In the genomic region with DNA sequence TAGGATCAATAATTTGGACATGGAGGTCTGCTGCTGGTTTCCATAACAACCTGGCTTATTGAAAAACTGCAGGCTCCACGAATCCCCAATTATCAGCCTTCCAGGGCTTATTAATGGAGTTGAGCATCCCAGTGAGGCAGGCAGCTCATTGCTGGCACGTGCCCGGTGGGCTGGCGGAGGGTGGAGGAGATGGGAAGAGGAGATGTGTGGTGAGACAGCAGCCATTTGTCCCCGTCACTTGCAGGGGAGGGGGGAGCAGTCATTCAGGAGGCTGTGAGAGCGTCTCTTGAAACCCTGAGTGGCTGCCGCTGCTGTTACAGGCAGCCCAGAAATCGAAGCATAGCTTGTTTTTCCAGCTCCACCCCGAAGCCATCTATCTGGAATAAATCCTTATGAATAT, we compare ENCODE assay signal across 18 cellular contexts.
DNase-seq lines count a peak whose midpoint lies in the region; TF ChIP-seq lines count a peak whose summit lies in the region.
"Had no signal": no experiment of that assay in that cellular context is flagged by ENCODE, and none has a peak within 500 bp of the region (broad histone marks: within the 10 kb centered on the region; RNA-seq: fewer than 3 reads in every experiment).

No MANE protein-coding gene starts in this region.

- no peak overlapping the region for H2BK12ac ChIP-seq in neuronal stem cell (ENCODE audit: low read length)

- no peaks in the 10 kb centered on the region for H4K20me1 ChIP-seq in KMS-11 (ENCODE audit: insufficient read depth)

- H3K79me1 ChIP-seq in neuronal stem cell (ENCODE audit: low read depth, low read length) = no peaks in the 10 kb centered on the region

- H3K18ac ChIP-seq in neuronal stem cell (ENCODE audit: low read length) = peak overlapping the region; percentile 4

- DNase-seq in NCI-H510A treated with DMSO at 0.1 percent for 48 hours (lab: John Stamatoyannopoulos, UW) (peak; percentile 44), cerebellum (ENCODE audit: low spot score) (peak; percentile 28), neuronal stem cell (ENCODE audit: low spot score) (no peak), COLO829 (ENCODE audit: low spot score) (no peak), T1000 (lab: John Stamatoyannopoulos, UW) (no peak)
- DNase-seq in stimulated activated CD4-positive, alpha-beta T cell treated with anti-CD3 and anti-CD28 coated beads, Interleukin-2, amount 100 ng/mL, for 48 hours = no peak
- DNase-seq in activated T-cell treated with anti-CD3 and anti-CD28 coated beads, Interleukin-2, amount 50 U/mL, for 1 hour = no peak
- DNase-seq: activated CD8-positive, alpha-beta memory T cell treated with anti-CD3 and anti-CD28 coated beads for 24 hours; COR-L47; effector memory CD4-positive, alpha-beta T cell; H9; lower lobe of right lung; NCI-H1694; NCI-H774; small intestine; stimulated activated CD4-positive, alpha-beta T cell treated with anti-CD3 and anti-CD28 coated beads, Interleukin-4, amount 100 ng/mL, for 4 hours had no signal

- H3K4me1 ChIP-seq in KMS-11 (ENCODE audit: low read depth, poor library complexity, severe bottlenecking) (peaks cover 18% of the 10 kb centered on the region), neuronal stem cell (ENCODE audit: control insufficient read depth in 2 of 2, insufficient read depth in 1 of 2, low read depth in 1 of 2, low read length in 2 of 2) (peaks cover 2 to 3% of the 10 kb centered on the region in 2 donors)
- H3K4me1 ChIP-seq: lower lobe of right lung had no signal

- no peak overlapping the region for H3K14ac ChIP-seq in neuronal stem cell (ENCODE audit: low read length)

- no peak overlapping the region for H3K9ac ChIP-seq in KMS-11
- H3K9ac ChIP-seq in neuronal stem cell (ENCODE audit: low read depth, low read length, poor library complexity) = no peak overlapping the region

- H2BK5ac ChIP-seq in neuronal stem cell (ENCODE audit: low read length) = no peak overlapping the region

- H2AFZ ChIP-seq in KMS-11 (ENCODE audit: low read depth) (0 out of 2 replicates have a peak overlapping the region, but pooled peaks have one; percentile 16), neuronal stem cell (ENCODE audit: low read length) (peak overlapping the region; percentile 33)

- H3K4ac ChIP-seq in neuronal stem cell (ENCODE audit: low read length) = no peak overlapping the region

- no peak overlapping the region; the same call in 1 of the 2 replicates for H3K4me2 ChIP-seq in KMS-11
- H3K4me2 ChIP-seq in neuronal stem cell (ENCODE audit: insufficient read depth, low read length, poor library complexity, severe bottlenecking) = no peak overlapping the region

- no CpG with 5 or more reads among the region's 9 CpGs for whole genome bisulfite sequencing in neuronal stem cell (ENCODE audit: extremely low coverage in 2 of 2, insufficient read length in 2 of 2, insufficient replicate concordance in 1 of 2), 2 donors

- H3K27me3 ChIP-seq in KMS-11 (ENCODE audit: insufficient read depth, low read depth) = no peaks in the 10 kb centered on the region
- no peaks in the 10 kb centered on the region for H3K27me3 ChIP-seq in neuronal stem cell (ENCODE audit: control insufficient read depth in 3 of 3, insufficient read depth in 3 of 3, low read depth in 1 of 3, low read length in 3 of 3)
- H3K27me3 ChIP-seq: cardiac muscle cell had no signal

- no peak overlapping the region for H4K8ac ChIP-seq in neuronal stem cell (ENCODE audit: low read depth, low read length)

- TF ChIP-seq CTCF in KMS-11 (conservative IDR thresholded peaks at IDR 0.05; ENCODE audit: low read depth, low read length) = no peak

- no peak overlapping the region for H2AK5ac ChIP-seq in neuronal stem cell (ENCODE audit: low read depth, low read length)

- no peak overlapping the region for H3K23ac ChIP-seq in neuronal stem cell (ENCODE audit: low read depth, low read length, poor library complexity)

- no peaks in the 10 kb centered on the region for H3K79me2 ChIP-seq in KMS-11 (ENCODE audit: insufficient read depth, low read depth)

- H2BK15ac ChIP-seq in neuronal stem cell (ENCODE audit: low read length) = no peak overlapping the region

- no peaks in the 10 kb centered on the region for H3K36me3 ChIP-seq in KMS-11 (ENCODE audit: insufficient read depth)
- H3K36me3 ChIP-seq in neuronal stem cell (replicated peaks in 1 of 2; ENCODE audit: control insufficient read depth in 2 of 2, insufficient read depth in 2 of 2, low read length in 2 of 2) = no peaks in the 10 kb centered on the region
- H3K36me3 ChIP-seq: cardiac muscle cell, lower lobe of right lung had no signal

- no peak overlapping the region for H2BK120ac ChIP-seq in neuronal stem cell (ENCODE audit: low read depth, low read length)

- H3K9me3 ChIP-seq in neuronal stem cell (replicated peaks in 1 of 2; ENCODE audit: control insufficient read depth in 2 of 2, insufficient read depth in 1 of 2, low read depth in 1 of 2, low read length in 2 of 2) = no peaks in the 10 kb centered on the region
- H3K9me3 ChIP-seq: lower lobe of right lung had no signal

- no peak overlapping the region for H3K27ac ChIP-seq in KMS-11
- H3K27ac ChIP-seq in neuronal stem cell (replicated peaks; ENCODE audit: low read length) = no peak overlapping the region
- H3K27ac ChIP-seq: cardiac muscle cell, lower lobe of right lung had no signal

- no peak overlapping the region for H4K91ac ChIP-seq in neuronal stem cell (ENCODE audit: low read depth, low read length, poor library complexity)

- H3K4me3 ChIP-seq in KMS-11 (IDR thresholded peaks at IDR 0.05; ENCODE audit: insufficient read depth, low read depth, low read length) = no peak overlapping the region
- H3K4me3 ChIP-seq in neuronal stem cell (ENCODE audit: low read length in 2 of 2) = no peak overlapping the region
- H3K4me3 ChIP-seq: cardiac muscle cell, lower lobe of right lung had no signal

Comparison
In these comparisons a context has a peak if more than half of its experiments do, and no peak if none do; other contexts are left out.
1. DNase-seq: peak in NCI-H510A treated with DMSO at 0.1 percent for 48 hours (single experiment) and cerebellum (single experiment); none in neuronal stem cell (single experiment), stimulated activated CD4-positive, alpha-beta T cell treated with anti-CD3 and anti-CD28 coated beads, Interleukin-2, amount 100 ng/mL, for 48 hours (0 of 2), activated T-cell treated with anti-CD3 and anti-CD28 coated beads, Interleukin-2, amount 50 U/mL, for 1 hour (single experiment), COLO829 (single experiment) and T1000 (single experiment).